8 cellular contexts compared by ENCODE assay signal in the genomic region with DNA sequence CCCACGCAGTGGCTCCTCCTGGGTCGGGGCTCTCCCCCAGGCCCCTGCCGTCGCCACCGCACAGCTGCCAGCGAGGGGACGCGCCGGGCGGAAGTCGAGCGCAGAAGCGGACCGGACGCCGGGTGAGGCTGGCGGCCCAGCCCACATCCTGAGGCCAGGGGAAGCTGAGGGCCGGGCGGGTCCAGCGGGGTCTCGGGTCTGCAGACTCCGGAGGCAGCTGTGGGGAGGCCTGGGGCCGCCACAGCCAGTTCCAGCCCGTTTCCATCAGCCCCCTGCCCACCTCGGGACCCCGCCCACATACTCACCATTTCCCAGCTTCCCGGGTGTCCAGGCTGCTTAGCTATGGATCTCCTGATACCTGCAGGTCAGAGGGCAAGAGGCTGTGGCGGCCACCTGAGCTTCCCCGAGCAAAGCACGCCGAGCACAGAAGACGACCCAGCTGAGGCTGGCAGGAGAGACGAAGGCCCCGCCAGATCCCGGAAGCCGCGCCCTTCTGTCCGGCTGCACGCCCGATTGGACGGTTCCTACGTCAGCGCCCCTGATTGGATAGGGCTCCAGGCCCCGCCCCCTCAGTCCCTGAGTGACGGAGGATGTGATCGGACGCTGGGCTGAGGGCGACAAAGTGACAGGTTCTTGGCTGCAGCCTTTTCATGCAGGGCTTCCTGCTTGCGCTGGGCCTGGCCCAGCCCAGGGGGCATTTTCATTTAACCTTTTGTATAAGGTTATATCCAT. TPM values are rescaled to one million over a fixed set of nuclear protein-coding genes. Genes with fewer than 3 reads are reported as not detected.
DNase-seq lines count a peak whose midpoint lies in the region; ATAC-seq, FAIRE-seq and TF ChIP-seq lines count a peak whose summit lies in the region.

No MANE protein-coding gene starts in this region.

- H3K4me1 ChIP-seq in DOHH2 (ENCODE audit: control insufficient read depth, low read length) (peaks cover 33% of the 10 kb centered on the region), GM23248 (ENCODE audit: insufficient read depth) (peaks cover 10% of the 10 kb centered on the region; the same call in 1 of the 2 replicates), Karpas-422 (ENCODE audit: low read length) (peaks cover 13% of the 10 kb centered on the region), fibroblast of lung (ENCODE audit: control insufficient read depth, extremely low read depth, insufficient read depth, low read length) (no peaks in the 10 kb centered on the region)
- peaks cover 12 to 13% of the 10 kb centered on the region in 2 donors for H3K4me1 ChIP-seq in naive thymus-derived CD4-positive, alpha-beta T cell (ENCODE audit: control insufficient read depth in 2 of 2, insufficient read depth in 2 of 2, low read length in 2 of 2)

- peaks cover 13% of the 10 kb centered on the region for H4K20me1 ChIP-seq in DOHH2 (ENCODE audit: control insufficient read depth, insufficient read depth, low read depth, low read length)
- H4K20me1 ChIP-seq in GM23248 (ENCODE audit: insufficient read depth): no peaks in the 10 kb centered on the region
- H4K20me1 ChIP-seq in Karpas-422 (ENCODE audit: insufficient read depth, low read depth, low read length): no peaks in the 10 kb centered on the region
- no peaks in the 10 kb centered on the region for H4K20me1 ChIP-seq in fibroblast of lung (ENCODE audit: control insufficient read depth, extremely low read depth, insufficient read depth, low read length)

- no peaks in the 10 kb centered on the region for H3K27me3 Mint-ChIP-seq in activated T-helper 1 cell treated with anti-CD3 and anti-CD28 coated beads, Interleukin-12 subunit alpha, Interleukin-12 subunit beta, Interleukin-2, Interleukin-4 antibody, amounts not matched to agents 30 ng/mL and 10 ng/mL and 1 ng/mL, durations not matched to agents 14 hours and 24 hours and 36 hours (ENCODE audit: insufficient read depth)
- peaks cover 0 to 3% (median 0%) of the 10 kb centered on the region in 5 donors for H3K27me3 Mint-ChIP-seq in naive thymus-derived CD4-positive, alpha-beta T cell
- H3K27me3 Mint-ChIP-seq in stimulated activated memory B cell treated with anti-CD40 and anti-IgM and Interleukin-4, amounts not matched to agents 10 μg/mL and 1 μg/mL and 100 μg/mL, for 72 hours: no peaks in the 10 kb centered on the region

- intact Hi-C loops in activated T-helper 1 cell treated with anti-CD3 and anti-CD28 coated beads, Interleukin-12 subunit alpha, Interleukin-12 subunit beta, Interleukin-2, Interleukin-4 antibody, amounts not matched to agents 30 ng/mL and 10 ng/mL and 1 ng/mL, durations not matched to agents 14 hours and 24 hours and 36 hours (cut with micrococcal nuclease): loop anchor here (1.0 to 5.0 kb wide), 9 partner anchors 38 to 726 kb away; a partner anchor contains a TSS
- intact Hi-C loops in naive thymus-derived CD4-positive, alpha-beta T cell (cut with micrococcal nuclease): loop anchor here (1.0 to 5.0 kb wide), 9 partner anchors 38 to 644 kb away; a partner anchor contains a TSS

- H3K27ac Mint-ChIP-seq in activated T-helper 1 cell treated with anti-CD3 and anti-CD28 coated beads, Interleukin-12 subunit alpha, Interleukin-12 subunit beta, Interleukin-2, Interleukin-4 antibody, amounts not matched to agents 30 ng/mL and 10 ng/mL and 1 ng/mL, durations not matched to agents 14 hours and 24 hours and 36 hours: peak overlapping the region; percentile 94
- peak overlapping the region; percentile 92 to 97 (median 94) for H3K27ac Mint-ChIP-seq in naive thymus-derived CD4-positive, alpha-beta T cell
- peak overlapping the region; percentile 93 for H3K27ac Mint-ChIP-seq in stimulated activated memory B cell treated with anti-CD40 and anti-IgM and Interleukin-4, amounts not matched to agents 10 μg/mL and 1 μg/mL and 100 μg/mL, for 72 hours

- H3K36me3 ChIP-seq in DOHH2 (ENCODE audit: control insufficient read depth, low read length): peaks cover 42% of the 10 kb centered on the region
- H3K36me3 ChIP-seq in GM23248 (ENCODE audit: low read depth): no peaks in the 10 kb centered on the region
- peaks cover 39% of the 10 kb centered on the region for H3K36me3 ChIP-seq in Karpas-422 (ENCODE audit: insufficient read depth, low read length)
- H3K36me3 ChIP-seq in fibroblast of lung (ENCODE audit: control insufficient read depth, insufficient read depth, low read length): peaks cover 2% of the 10 kb centered on the region
- H3K36me3 ChIP-seq in naive thymus-derived CD4-positive, alpha-beta T cell (ENCODE audit: control insufficient read depth in 2 of 3, insufficient read depth in 3 of 3, low read length in 3 of 3): peaks cover 0 to 17% (median 0%) of the 10 kb centered on the region in 3 experiments

- peak overlapping the region; percentile 60 for H3K27ac ChIP-seq in DOHH2 (ENCODE audit: low read depth, low read length)
- peak overlapping the region; percentile 51 for H3K27ac ChIP-seq in GM23248
- H3K27ac ChIP-seq in Karpas-422 (ENCODE audit: low read length): peak overlapping the region; percentile 36
- H3K27ac ChIP-seq in fibroblast of lung (ENCODE audit: insufficient read depth, low read length): peak overlapping the region; percentile 96
- H3K27ac ChIP-seq in naive thymus-derived CD4-positive, alpha-beta T cell (ENCODE audit: low read depth, low read length): peak overlapping the region; percentile 83

- peaks cover 14% of the 10 kb centered on the region for H3K9me3 Mint-ChIP-seq in activated T-helper 1 cell treated with anti-CD3 and anti-CD28 coated beads, Interleukin-12 subunit alpha, Interleukin-12 subunit beta, Interleukin-2, Interleukin-4 antibody, amounts not matched to agents 30 ng/mL and 10 ng/mL and 1 ng/mL, durations not matched to agents 14 hours and 24 hours and 36 hours
- peaks cover 0 to 22% (median 5%) of the 10 kb centered on the region in 11 donors for H3K9me3 Mint-ChIP-seq in naive thymus-derived CD4-positive, alpha-beta T cell
- no peaks in the 10 kb centered on the region for H3K9me3 Mint-ChIP-seq in stimulated activated memory B cell treated with anti-CD40 and anti-IgM and Interleukin-4, amounts not matched to agents 10 μg/mL and 1 μg/mL and 100 μg/mL, for 72 hours

- peak; percentile 99 for ATAC-seq in naive thymus-derived CD4-positive, alpha-beta T cell
- peak; percentile 99 for ATAC-seq in stimulated activated memory B cell treated with anti-CD40 and anti-IgM and Interleukin-4, amounts not matched to agents 10 μg/mL and 1 μg/mL and 100 μg/mL, for 72 hours

- H3K9ac ChIP-seq in GM23248 (peak overlapping the region; percentile 90), Karpas-422 (ENCODE audit: low read length) (peak overlapping the region; percentile 89), fibroblast of lung (ENCODE audit: insufficient read depth, low read length) (peak overlapping the region; percentile 94)

- TF ChIP-seq CTCF in DOHH2 (IDR thresholded peaks at IDR 0.05; ENCODE audit: low read depth, low read length, poor library complexity, severe bottlenecking): no peak
- TF ChIP-seq CTCF in fibroblast of lung (conservative IDR thresholded peaks at IDR 0.05 in 1 of 2, IDR thresholded peaks at IDR 0.05 in 1 of 2; ENCODE audit: low read depth in 1 of 2, low read length in 2 of 2): no peak

- H3K4me3 ChIP-seq in DOHH2 (ENCODE audit: low read length) (peak overlapping the region; percentile 96), GM23248 (peak overlapping the region; percentile 90), Karpas-422 (ENCODE audit: low read length) (peak overlapping the region; percentile 75), fibroblast of lung (replicated peaks in 1 of 4; ENCODE audit: control extremely low read depth in 1 of 4, insufficient read depth in 1 of 4, low read depth in 3 of 4, low read length in 4 of 4) (peak overlapping the region; percentile 67 to 97 (median 96))
- peak overlapping the region; percentile 77 for H3K4me3 ChIP-seq in naive thymus-derived CD4-positive, alpha-beta T cell (ENCODE audit: low read length)

- peak overlapping the region; percentile 94 for H3K4me3 Mint-ChIP-seq in activated T-helper 1 cell treated with anti-CD3 and anti-CD28 coated beads, Interleukin-12 subunit alpha, Interleukin-12 subunit beta, Interleukin-2, Interleukin-4 antibody, amounts not matched to agents 30 ng/mL and 10 ng/mL and 1 ng/mL, durations not matched to agents 14 hours and 24 hours and 36 hours
- peak overlapping the region; percentile 88 to 97 (median 95) for H3K4me3 Mint-ChIP-seq in naive thymus-derived CD4-positive, alpha-beta T cell
- peak overlapping the region; percentile 95 for H3K4me3 Mint-ChIP-seq in stimulated activated memory B cell treated with anti-CD40 and anti-IgM and Interleukin-4, amounts not matched to agents 10 μg/mL and 1 μg/mL and 100 μg/mL, for 72 hours

- H3K9me2 ChIP-seq in DOHH2 (replicated peaks; ENCODE audit: control insufficient read depth, low read length) (no peaks in the 10 kb centered on the region), GM23248 (ENCODE audit: insufficient read depth) (no peaks in the 10 kb centered on the region), Karpas-422 (replicated peaks; ENCODE audit: insufficient read depth, low read length) (no peaks in the 10 kb centered on the region)

- H3K9me3 ChIP-seq in DOHH2 (ENCODE audit: control insufficient read depth, insufficient read depth, low read length) (no peaks in the 10 kb centered on the region), GM23248 (ENCODE audit: low read depth) (no peaks in the 10 kb centered on the region), Karpas-422 (ENCODE audit: low read length) (peaks cover 23% of the 10 kb centered on the region), fibroblast of lung (ENCODE audit: control insufficient read depth, insufficient read depth, low read depth, low read length) (no peaks in the 10 kb centered on the region)
- H3K9me3 ChIP-seq in naive thymus-derived CD4-positive, alpha-beta T cell (ENCODE audit: control insufficient read depth in 2 of 3, low read length in 3 of 3): no peaks in the 10 kb centered on the region

- POLR2A ChIA-PET in naive thymus-derived CD4-positive, alpha-beta T cell (lab: Charles Lee): interaction anchor here (0.9 to 1.8 kb wide), 6 partner anchors 107 to 643 kb away, joined by 3 to 10 read pairs (median 6); a partner anchor contains a TSS

- H3K36me3 Mint-ChIP-seq in activated T-helper 1 cell treated with anti-CD3 and anti-CD28 coated beads, Interleukin-12 subunit alpha, Interleukin-12 subunit beta, Interleukin-2, Interleukin-4 antibody, amounts not matched to agents 30 ng/mL and 10 ng/mL and 1 ng/mL, durations not matched to agents 14 hours and 24 hours and 36 hours (ENCODE audit: low read depth): peaks cover 38% of the 10 kb centered on the region
- H3K36me3 Mint-ChIP-seq in naive thymus-derived CD4-positive, alpha-beta T cell: peaks cover 6 to 33% (median 27%) of the 10 kb centered on the region in 5 donors
- H3K36me3 Mint-ChIP-seq in stimulated activated memory B cell treated with anti-CD40 and anti-IgM and Interleukin-4, amounts not matched to agents 10 μg/mL and 1 μg/mL and 100 μg/mL, for 72 hours: peaks cover 33% of the 10 kb centered on the region

- peak overlapping the region; percentile 90 for H3K4me2 ChIP-seq in DOHH2 (ENCODE audit: low read length)
- H3K4me2 ChIP-seq in GM23248 (ENCODE audit: unreplicated experiment): peak overlapping the region; percentile 84
- peak overlapping the region; percentile 85 for H3K4me2 ChIP-seq in Karpas-422 (ENCODE audit: low read depth, low read length, poor library complexity, severe bottlenecking)
- H3K4me2 ChIP-seq in fibroblast of lung (ENCODE audit: extremely low read depth, insufficient read depth, low read length): peak overlapping the region; percentile 80

- H3F3A ChIP-seq in DOHH2 (ENCODE audit: control insufficient read depth, insufficient read depth) (no peaks in the 10 kb centered on the region), GM23248 (ENCODE audit: insufficient read depth) (no peaks in the 10 kb centered on the region)

- 1 to 2% methylated on average over 46 to 47 of the region's 49 CpGs for WGBS in GM23248 (ENCODE audit: low coverage in 1 of 2, low lambda C conversion rate in 2 of 2, missing lambda C conversion rate in 2 of 2), 2 experiments

- in situ Hi-C loops in GM23248 (cut with MboI): no loop called here

- peak; percentile 99 for DNase-seq in GM23248
- DNase-seq in Karpas-422: peak; percentile 99
- peak; percentile 88 for DNase-seq in RCC 7860 (ENCODE audit: low spot score)
- DNase-seq in activated T-helper 1 cell treated with anti-CD3 and anti-CD28 coated beads, Interleukin-12 subunit alpha, Interleukin-12 subunit beta, Interleukin-2, Interleukin-4 antibody, amounts not matched to agents 30 ng/mL and 10 ng/mL and 1 ng/mL, durations not matched to agents 14 hours and 24 hours and 36 hours (ENCODE audit: low spot score): peak; percentile 93
- peak; percentile 84 to 87 for DNase-seq in fibroblast of lung (ENCODE audit: low read depth in 2 of 2)
- peak; percentile 88 to 95 (median 91) for DNase-seq in naive thymus-derived CD4-positive, alpha-beta T cell

- H3K79me2 ChIP-seq in DOHH2 (ENCODE audit: control insufficient read depth, low read length) (peaks cover 51% of the 10 kb centered on the region), GM23248 (ENCODE audit: insufficient read depth) (peaks cover 48% of the 10 kb centered on the region), Karpas-422 (ENCODE audit: low read length) (peaks cover 51% of the 10 kb centered on the region), fibroblast of lung (ENCODE audit: control insufficient read depth, insufficient read depth, low read length) (peaks cover 41% of the 10 kb centered on the region)

- H3K4me1 Mint-ChIP-seq in activated T-helper 1 cell treated with anti-CD3 and anti-CD28 coated beads, Interleukin-12 subunit alpha, Interleukin-12 subunit beta, Interleukin-2, Interleukin-4 antibody, amounts not matched to agents 30 ng/mL and 10 ng/mL and 1 ng/mL, durations not matched to agents 14 hours and 24 hours and 36 hours (ENCODE audit: low read depth): peaks cover 29% of the 10 kb centered on the region
- H3K4me1 Mint-ChIP-seq in naive thymus-derived CD4-positive, alpha-beta T cell: peaks cover 21 to 84% (median 71%) of the 10 kb centered on the region in 7 donors
- peaks cover 59% of the 10 kb centered on the region for H3K4me1 Mint-ChIP-seq in stimulated activated memory B cell treated with anti-CD40 and anti-IgM and Interleukin-4, amounts not matched to agents 10 μg/mL and 1 μg/mL and 100 μg/mL, for 72 hours

- FAIRE-seq in RCC 7860 (lab: Jason Lieb, UNC): peak; percentile 88

- CTCF ChIA-PET in naive thymus-derived CD4-positive, alpha-beta T cell (lab: Charles Lee): no interaction called here

- H2AFZ ChIP-seq in GM23248 (peak overlapping the region; percentile 80), Karpas-422 (ENCODE audit: low read length) (no peak overlapping the region), fibroblast of lung (ENCODE audit: low read length) (peak overlapping the region; percentile 92)

- no peaks in the 10 kb centered on the region for H3K27me3 ChIP-seq in DOHH2 (ENCODE audit: control insufficient read depth, low read length)
- H3K27me3 ChIP-seq in GM23248 (replicated peaks; ENCODE audit: insufficient read depth): no peaks in the 10 kb centered on the region
- H3K27me3 ChIP-seq in Karpas-422 (ENCODE audit: low read length): no peaks in the 10 kb centered on the region
- no peaks in the 10 kb centered on the region for H3K27me3 ChIP-seq in fibroblast of lung (ENCODE audit: control insufficient read depth, insufficient read depth, low read length)
- H3K27me3 ChIP-seq in naive thymus-derived CD4-positive, alpha-beta T cell (ENCODE audit: control insufficient read depth in 2 of 2, insufficient read depth in 2 of 2, low read length in 2 of 2): no peaks in the 10 kb centered on the region

RNA-seq across cellular contexts. Expression of a gene that starts 38.7 kb away (rescaled TPM):
- total RNA-seq in GM23248 (2014; rRNA removed; shearing (Covaris generic)): 14.1 and 15.6 TPM in 2 replicates
- 2.8 and 3.8 TPM in 2 replicates for polyA plus RNA-seq in GM23248 (2016; fragmentation: Nextera tagmentation; extraction: Ambion mirVana)
- 46.0 and 75.6 TPM in 2 replicates for total RNA-seq in Karpas-422 (2014; rRNA removed; shearing (Covaris generic); ENCODE audit: low replicate concordance)
- total RNA-seq in activated T-helper 1 cell treated with anti-CD3 and anti-CD28 coated beads, Interleukin-12 subunit alpha, Interleukin-12 subunit beta, Interleukin-2, Interleukin-4 antibody, amounts not matched to agents 30 ng/mL and 10 ng/mL and 1 ng/mL, durations not matched to agents 14 hours and 24 hours and 36 hours: 14.9 and 15.5 TPM in 2 replicates
- total RNA-seq in fibroblast of lung: 25.6 and 54.2 TPM in 2 replicates
- polyA plus RNA-seq in fibroblast of lung: 2.9 and 4.5 TPM in 2 replicates
- polyA plus RNA-seq in fibroblast of lung (2012): 2.1 and 3.6 TPM in 2 replicates
- polyA minus RNA-seq in fibroblast of lung (ENCODE audit: low replicate concordance): 2.1 and 2.5 TPM in 2 replicates
- total RNA-seq in naive thymus-derived CD4-positive, alpha-beta T cell: 10 to 100 TPM; 17.1 to 26.7 (median 23.3) TPM
- 10 to 100 TPM in 1 of 2 donors, 1 to 10 TPM in 1; 8.3 to 10.5 TPM for polyA plus RNA-seq in naive thymus-derived CD4-positive, alpha-beta T cell

RNA-seq across cellular contexts. Expression of a gene that starts 45.3 kb away (rescaled TPM):
- total RNA-seq in GM23248 (2014; rRNA removed; shearing (Covaris generic)): not detected in 2 replicates
- not detected in 2 replicates for polyA plus RNA-seq in GM23248 (2016; fragmentation: Nextera tagmentation; extraction: Ambion mirVana)
- total RNA-seq in Karpas-422 (2014; rRNA removed; shearing (Covaris generic); ENCODE audit: low replicate concordance): not detected in 2 replicates
- total RNA-seq in activated T-helper 1 cell treated with anti-CD3 and anti-CD28 coated beads, Interleukin-12 subunit alpha, Interleukin-12 subunit beta, Interleukin-2, Interleukin-4 antibody, amounts not matched to agents 30 ng/mL and 10 ng/mL and 1 ng/mL, durations not matched to agents 14 hours and 24 hours and 36 hours: not detected in 2 replicates
- total RNA-seq in fibroblast of lung: not detected in 2 replicates
- polyA plus RNA-seq in fibroblast of lung: not detected in 2 replicates
- not detected in 2 replicates for polyA plus RNA-seq in fibroblast of lung (2012)
- polyA minus RNA-seq in fibroblast of lung (ENCODE audit: low replicate concordance): not detected in 2 replicates
- not detected for total RNA-seq in naive thymus-derived CD4-positive, alpha-beta T cell
- polyA plus RNA-seq in naive thymus-derived CD4-positive, alpha-beta T cell: not detected

Comparison
In these comparisons a context has a peak if more than half of its experiments do, and no peak if none do; other contexts are left out.
1. Peak in every context shown above with its lines: DNase-seq, ATAC-seq, H3K4me3 ChIP-seq and H3K27ac ChIP-seq.
2. H3K27ac ChIP-seq: peak in every context shown above with its lines; median percentile 96 in fibroblast of lung; 83 in naive thymus-derived CD4-positive, alpha-beta T cell; 60 in DOHH2; 51 in GM23248; 36 in Karpas-422.